ENCODE assay signal across 1 cellular context in genomic region chr2:108776475-108776874, GRCh38.
A peak's percentile ranks its signal among the peaks of the same experiment; 100 is the strongest.
TF ChIP-seq lines count a peak whose summit lies in the region.

No MANE protein-coding gene starts in this region.

TF ChIP-seq in GM12878, 131 proteins besides CTCF, POLR2A, EP300 and RAD21 (continued from another document):
- TF ChIP-seq RELA (IDR thresholded peaks at IDR 0.05; ENCODE audit: borderline replicate concordance, partially characterized antibody) (no peak), KLF5 (IDR thresholded peaks at IDR 0.05; ENCODE audit: partially characterized antibody) (no peak), CEBPB (IDR thresholded peaks at IDR 0.05; ENCODE audit: borderline replicate concordance in 1 of 2, low read depth in 2 of 2, low read length in 2 of 2) (peak in 1 of 2 experiments; percentile 76; a peak in 1 of 4 replicates), NFIC (IDR thresholded peaks at IDR 0.05; ENCODE audit: low read depth, low read length) (peak; percentile 99), ATF7 (IDR thresholded peaks at IDR 0.05; ENCODE audit: low read depth) (peak; percentile 97), SREBF1 (IDR thresholded peaks at IDR 0.05; ENCODE audit: low read length) (no peak), NR2F1 (conservative IDR thresholded peaks at IDR 0.05) (peak; percentile 59; the same call in 1 of the 2 replicates), CREB1 (IDR thresholded peaks at IDR 0.05; ENCODE audit: low read depth) (peak; percentile 83), GABPA (IDR thresholded peaks at IDR 0.05; ENCODE audit: low read depth) (peak; percentile 38; the same call in 1 of the 2 replicates), STAT1 (conservative IDR thresholded peaks at IDR 0.05) (no peak), CBX3 (IDR thresholded peaks at IDR 0.05; ENCODE audit: borderline replicate concordance, low read depth) (no peak), MYC (IDR thresholded peaks at IDR 0.05; ENCODE audit: insufficient read depth, insufficient read length, insufficient replicate concordance, low read length, severe bottlenecking) (no peak), ZBED1 (IDR thresholded peaks at IDR 0.05; ENCODE audit: borderline replicate concordance) (peak; percentile 82; the same call in 1 of the 2 replicates), PKNOX1 (IDR thresholded peaks at IDR 0.05) (no peak), TAF1 (IDR thresholded peaks at IDR 0.05; ENCODE audit: borderline replicate concordance, low read depth, low read length) (no peak), NKRF (conservative IDR thresholded peaks at IDR 0.05) (no peak), CHD1 (IDR thresholded peaks at IDR 0.05; ENCODE audit: low read depth, low read length) (no peak), YY1 (IDR thresholded peaks at IDR 0.05; ENCODE audit: low read depth, low read length) (no peak)
TF ChIP-seq in GM12878: peak in this region for 46.
